Comparison of ENCODE assay signal across 13 cellular contexts in the genomic region with DNA sequence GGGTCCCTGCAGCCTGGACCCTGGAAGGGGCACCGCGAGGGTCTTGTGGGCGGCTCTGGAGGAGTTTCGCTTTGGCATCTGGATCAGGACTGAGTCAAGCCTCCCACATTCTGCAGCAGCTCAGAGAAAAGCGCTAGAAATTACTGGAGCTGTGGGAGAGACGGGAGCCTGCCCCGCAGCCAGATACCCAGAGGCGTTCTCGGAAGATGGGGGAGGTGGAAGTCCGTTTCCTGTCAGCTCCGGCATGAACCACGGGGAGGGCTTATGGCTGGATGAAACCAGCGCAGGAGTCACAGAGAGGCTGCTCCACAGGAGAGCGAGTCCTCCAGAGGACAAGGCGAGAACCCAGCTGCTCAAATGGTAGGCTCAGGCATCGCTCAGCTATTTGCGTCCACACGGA.
"Had no signal": no experiment of that assay in that cellular context is flagged by ENCODE, and none has a peak within 500 bp of the region (broad histone marks: within the 10 kb centered on the region; RNA-seq: fewer than 3 reads in every experiment).

No MANE protein-coding gene starts in this region.

- H3K4me3 ChIP-seq: esophagus muscularis mucosa, left lung had no signal

- DNase-seq: activated CD4-positive, alpha-beta T cell treated with anti-CD3 and anti-CD28 coated beads, Interleukin-2, amount 50 U/mL, for 48 hours; activated CD4-positive, CD25-positive, alpha-beta regulatory T cell treated with anti-CD3 and anti-CD28 coated beads, Interleukin-2, amount 50 U/mL, for 72 hours; activated CD8-positive, alpha-beta memory T cell treated with anti-CD3 and anti-CD28 coated beads, Interleukin-2, amount 10 ng/mL, durations not matched to agents 7 days and 5 days; activated effector memory CD4-positive, alpha-beta T cell treated with Interleukin-2 at 50 U/mL for 16 hours; activated T-cell treated with anti-CD3 and anti-CD28 coated beads, Interleukin-2, amount 50 U/mL, for 24 hours; cerebellar nuclear complex; dermis blood vessel endothelial cell; left lung; mesenchymal stem cell; right cardiac atrium; stimulated activated CD4-positive, alpha-beta T cell treated with anti-CD3 and anti-CD28 coated beads, Interleukin-1b, Interleukin-23, amount 100 ng/mL, for 48 hours; stimulated activated naive B cell treated with anti-CD40 and anti-IgM and Interleukin-4, amounts not matched to agents 10 μg/mL and 1 μg/mL and 100 μg/mL, for 72 hours had no signal

- H3K4me1 ChIP-seq: esophagus muscularis mucosa, left lung had no signal

- H3K9me3 ChIP-seq: esophagus muscularis mucosa, left lung had no signal

- H3K36me3 ChIP-seq: esophagus muscularis mucosa, left lung had no signal

- H3K27ac ChIP-seq: esophagus muscularis mucosa, left lung had no signal
